ENCODE assay signal across 21 cellular contexts in genomic region chr1:88779880-88780279, GRCh38.
"Had no signal": no experiment of that assay in that cellular context is flagged by ENCODE, and none has a peak within 500 bp of the region (broad histone marks: within the 10 kb centered on the region; RNA-seq: fewer than 3 reads in every experiment).

No MANE protein-coding gene starts in this region.

- H3K4me3 ChIP-seq: coronary artery, hepatocyte, right atrium auricular region, sigmoid colon, skin epidermis, stomach, suprapubic skin, thyroid gland, upper lobe of right lung, vagina had no signal

- H3K9me3 Mint-ChIP-seq: natural killer cell, neural crest cell had no signal

- H3K4me1 Mint-ChIP-seq: mesothelial cell of epicardium, neural crest cell had no signal

- H3K4me2 ChIP-seq: hepatocyte had no signal

- ATAC-seq: left colon, natural killer cell, upper lobe of right lung had no signal

- H3K27ac Mint-ChIP-seq: mesothelial cell of epicardium, natural killer cell had no signal

- H2AFZ ChIP-seq: hepatocyte had no signal

- H3K4me1 ChIP-seq: right atrium auricular region, sigmoid colon, suprapubic skin, thyroid gland, upper lobe of right lung, vagina had no signal

- DNase-seq: effector CD4-positive, alpha-beta T cell; foreskin melanocyte; head of caudate nucleus; left colon; mammary epithelial cell; natural killer cell; posterior cingulate gyrus; sigmoid colon; stimulated activated CD4-positive, alpha-beta T cell treated with anti-CD3 and anti-CD28 coated beads, Interleukin-12 subunit alpha, Interleukin-12 subunit beta, amount 100 ng/mL, for 4 hours; stimulated activated naive CD4-positive, alpha-beta T cell; stomach; thyroid gland; upper lobe of right lung had no signal

- H3K27me3 ChIP-seq: hepatocyte, right atrium auricular region, sigmoid colon, stomach, suprapubic skin, thyroid gland, upper lobe of right lung, vagina had no signal

- H3K27ac ChIP-seq: coronary artery, right atrium auricular region, sigmoid colon, stomach, suprapubic skin, thyroid gland, upper lobe of right lung, vagina had no signal

- H3K9me3 ChIP-seq: right atrium auricular region, sigmoid colon, stomach, suprapubic skin, thyroid gland, upper lobe of right lung, vagina had no signal

- H3K4me3 Mint-ChIP-seq: mesothelial cell of epicardium, natural killer cell, neural crest cell had no signal
